Comparison of ENCODE assay signal across 1 cellular context in genomic region chr19:47790398-47790814, GRCh38.
TF ChIP-seq lines count a peak whose summit lies in the region.

No MANE protein-coding gene starts in this region.

TF ChIP-seq in GM12878, 131 proteins besides CTCF, POLR2A, EP300 and RAD21:
- no peak for TF ChIP-seq ZNF592 (IDR thresholded peaks at IDR 0.05)
- TF ChIP-seq BRCA1 (IDR thresholded peaks at IDR 0.05; ENCODE audit: low read depth, low read length), result no peak
- TF ChIP-seq SMC3 (IDR thresholded peaks at IDR 0.05; ENCODE audit: borderline replicate concordance, low read length), result 0 out of 2 replicates have a peak, but pooled peaks have one; percentile 28
- no peak for TF ChIP-seq SMARCA5 (IDR thresholded peaks at IDR 0.05)
- no peak for TF ChIP-seq MTA2 (IDR thresholded peaks at IDR 0.05; ENCODE audit: low read depth)
- TF ChIP-seq BHLHE40 (IDR thresholded peaks at IDR 0.05; ENCODE audit: borderline replicate concordance in 1 of 2, low read depth in 2 of 2, low read length in 1 of 2), result no peak
- no peak for TF ChIP-seq TBL1XR1 (IDR thresholded peaks at IDR 0.05; ENCODE audit: low read depth, low read length)
- TF ChIP-seq, protein P1, sequence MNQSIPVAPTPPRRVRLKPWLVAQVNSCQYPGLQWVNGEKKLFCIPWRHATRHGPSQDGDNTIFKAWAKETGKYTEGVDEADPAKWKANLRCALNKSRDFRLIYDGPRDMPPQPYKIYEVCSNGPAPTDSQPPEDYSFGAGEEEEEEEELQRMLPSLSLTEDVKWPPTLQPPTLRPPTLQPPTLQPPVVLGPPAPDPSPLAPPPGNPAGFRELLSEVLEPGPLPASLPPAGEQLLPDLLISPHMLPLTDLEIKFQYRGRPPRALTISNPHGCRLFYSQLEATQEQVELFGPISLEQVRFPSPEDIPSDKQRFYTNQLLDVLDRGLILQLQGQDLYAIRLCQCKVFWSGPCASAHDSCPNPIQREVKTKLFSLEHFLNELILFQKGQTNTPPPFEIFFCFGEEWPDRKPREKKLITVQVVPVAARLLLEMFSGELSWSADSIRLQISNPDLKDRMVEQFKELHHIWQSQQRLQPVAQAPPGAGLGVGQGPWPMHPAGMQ (IDR thresholded peaks at IDR 0.05; ENCODE audit: borderline replicate concordance), result no peak
TF ChIP-seq in GM12878: peak in this region for 1.
